ENCODE assay signal across 21 cellular contexts in genomic region chr12:29957835-29958234, GRCh38.
DNase-seq lines count a peak whose midpoint lies in the region; ATAC-seq and TF ChIP-seq lines count a peak whose summit lies in the region.
"Had no signal": no experiment of that assay in that cellular context is flagged by ENCODE, and none has a peak within 500 bp of the region (broad histone marks: within the 10 kb centered on the region; RNA-seq: fewer than 3 reads in every experiment).

No MANE protein-coding gene starts in this region.

- no peak overlapping the region for H3K23ac ChIP-seq in IMR-90 (ENCODE audit: low read depth, low read length)

- no peak overlapping the region for H3K27ac Mint-ChIP-seq in WTC11
- H3K27ac Mint-ChIP-seq: B cell; CD4-positive, alpha-beta T cell; T-helper 1 cell treated with Interleukin-12 subunit alpha and Interleukin-12 subunit beta and Interleukin-4 antibody, amounts not matched to agents 30 μg/mL and 1 μg/mL, for 36 hours had no signal

- ATAC-seq in IMR-90 (ENCODE audit: low read depth), result no peak
- ATAC-seq in WTC11, result no peak

- H4K8ac ChIP-seq in IMR-90 (ENCODE audit: low read depth in 2 of 2, low read length in 2 of 2), result no peak overlapping the region

- H2BK15ac ChIP-seq in IMR-90 (ENCODE audit: low read depth, low read length), result no peak overlapping the region

- no peak overlapping the region for H3K14ac ChIP-seq in IMR-90 (replicated peaks; ENCODE audit: low read depth, low read length)

- H3K4me2 ChIP-seq in IMR-90 (ENCODE audit: low read depth, low read length), result no peak overlapping the region
- H3K4me2 ChIP-seq: KMS-11 had no signal

- intact Hi-C loops in IMR-90 (cut with micrococcal nuclease), result no loop called here

- no peaks in the 10 kb centered on the region for H3K36me3 ChIP-seq in IMR-90 (ENCODE audit: control insufficient read depth, insufficient read depth, low read length)
- no peaks in the 10 kb centered on the region for H3K36me3 ChIP-seq in adipocyte (ENCODE audit: control insufficient read depth, insufficient read depth, low read length, severe bottlenecking)
- H3K36me3 ChIP-seq: MG63 had no signal

- H2BK120ac ChIP-seq in IMR-90 (ENCODE audit: low read depth, low read length), result no peak overlapping the region

- no peak overlapping the region for H3K56ac ChIP-seq in IMR-90 (ENCODE audit: extremely low read depth, insufficient read depth, low read length)

- H2AFZ ChIP-seq in IMR-90 (replicated peaks; ENCODE audit: low read length, poor library complexity), result no peak overlapping the region

- no TSS peak for BruUV-seq in IMR-90 (replicated peaks; lab: Mats Ljungman, UMichigan)

- H3K27me3 ChIP-seq in IMR-90 (ENCODE audit: control insufficient read depth, insufficient read depth, low read length), result no peaks in the 10 kb centered on the region; the same call in 1 of the 2 replicates
- no peaks in the 10 kb centered on the region for H3K27me3 ChIP-seq in adipocyte (replicated peaks; ENCODE audit: control insufficient read depth, insufficient read depth, low read length)
- H3K27me3 ChIP-seq: MG63 had no signal

- H3K4me3 Mint-ChIP-seq in WTC11, result no peak overlapping the region
- H3K4me3 Mint-ChIP-seq: B cell; CD4-positive, alpha-beta T cell; T-helper 1 cell treated with Interleukin-12 subunit alpha and Interleukin-12 subunit beta and Interleukin-4 antibody, amounts not matched to agents 30 μg/mL and 1 μg/mL, for 36 hours had no signal

- no CpG with 5 or more reads among the region's 2 CpGs for WGBS in IMR-90 (ENCODE audit: extremely low coverage in 2 of 2, insufficient read length in 1 of 2), 2 experiments

- H3K27ac ChIP-seq in IMR-90 (ENCODE audit: insufficient read depth, low read length), result no peak overlapping the region
- H3K27ac ChIP-seq: 22Rv1, KMS-11 had no signal

- DNase-seq in DMS53 (lab: John Stamatoyannopoulos, UW), result peak; percentile 45
- no peak for DNase-seq in DMS53 treated with DMSO at 0.1 percent for 48 hours (lab: John Stamatoyannopoulos, UW; ENCODE audit: unreplicated experiment)
- peak; percentile 2 for DNase-seq in IMR-90
- DNase-seq in adipocyte (ENCODE audit: low read depth), result peak; percentile 16
- peak; percentile 6 for DNase-seq in fibroblast of the aortic adventitia (ENCODE audit: low read depth)
- DNase-seq in C1 segment of cervical spinal cord (lab: John Stamatoyannopoulos, UW), result no peak
- no peak for DNase-seq in NCI-H446 (lab: John Stamatoyannopoulos, UW)
- no peak for DNase-seq in WTC11 (ENCODE audit: low spot score)
- DNase-seq: CD4-positive, alpha-beta T cell; DMS79; MG63; NCI-H1092 treated with DMSO at 0.1 percent for 48 hours; NCI-H187 treated with DMSO at 0.1 percent for 48 hours; NCI-H2171 treated with DMSO at 0.1 percent for 48 hours; NCI-H510A treated with DMSO at 0.1 percent for 48 hours; NK-92 treated with Interleukin-12 subunit alpha and Interleukin-12 subunit beta, amount 100 ng/mL, for 24 hours; SHP77 treated with DMSO at 0.1 percent for 48 hours had no signal

- dilution Hi-C loops in IMR-90 (cut with HindIII; ENCODE audit: low sequenced_read_pairs, unreplicated experiment), result no loop called here

- no peaks in the 10 kb centered on the region for H4K20me1 ChIP-seq in IMR-90 (ENCODE audit: insufficient read depth, low read length)

- H3K9ac ChIP-seq in IMR-90 (ENCODE audit: low read depth, low read length) (no peak overlapping the region), adipocyte (ENCODE audit: low read length) (no peak overlapping the region)
- H3K9ac ChIP-seq: KMS-11 had no signal

- H3K4me1 Mint-ChIP-seq in WTC11, result no peaks in the 10 kb centered on the region
- H3K4me1 Mint-ChIP-seq: B cell had no signal

- in situ Hi-C loops in IMR-90 (cut with MboI; ENCODE audit: low sequenced_read_pairs), result no loop called here

- H3K27me3 Mint-ChIP-seq in WTC11 (ENCODE audit: low read depth), result no peaks in the 10 kb centered on the region
- H3K27me3 Mint-ChIP-seq: B cell; CD4-positive, alpha-beta T cell had no signal

- H3K36me3 Mint-ChIP-seq in WTC11, result no peaks in the 10 kb centered on the region

- no peaks in the 10 kb centered on the region for H3K9me1 ChIP-seq in IMR-90 (ENCODE audit: insufficient read depth, low read length)

- peaks cover 14% of the 10 kb centered on the region; the same call in 1 of the 2 replicates for H3K9me3 Mint-ChIP-seq in WTC11
- H3K9me3 Mint-ChIP-seq: CD4-positive, alpha-beta T cell; T-helper 1 cell treated with Interleukin-12 subunit alpha and Interleukin-12 subunit beta and Interleukin-4 antibody, amounts not matched to agents 30 μg/mL and 1 μg/mL, for 36 hours had no signal

- H2AK9ac ChIP-seq in IMR-90 (replicated peaks; ENCODE audit: low read depth, low read length, poor library complexity), result no peak overlapping the region

- H2BK5ac ChIP-seq in IMR-90 (ENCODE audit: low read depth, low read length, poor library complexity, severe bottlenecking), result no peak overlapping the region

- H4K91ac ChIP-seq in IMR-90 (ENCODE audit: insufficient read depth, low read depth, low read length), result no peak overlapping the region

- H3K9me3 ChIP-seq in IMR-90 (ENCODE audit: control insufficient read depth, insufficient read depth, low read length) (no peaks in the 10 kb centered on the region), adipocyte (ENCODE audit: control insufficient read depth, low read length) (no peaks in the 10 kb centered on the region)
- H3K9me3 ChIP-seq: MG63 had no signal

- no peak overlapping the region for H3K18ac ChIP-seq in IMR-90 (ENCODE audit: low read depth, low read length)

- no peak overlapping the region for H3K4me3 ChIP-seq in IMR-90 (ENCODE audit: insufficient read depth, low read depth, low read length)
- no peak overlapping the region for H3K4me3 ChIP-seq in adipocyte (ENCODE audit: low read length)
- H3K4me3 ChIP-seq in fibroblast of the aortic adventitia (ENCODE audit: low read depth, low read length), result no peak overlapping the region
- H3K4me3 ChIP-seq: MG63 had no signal

- TF ChIP-seq CTCF in IMR-90 (conservative IDR thresholded peaks at IDR 0.05; ENCODE audit: low read depth, low read length), result no peak
- no peak for TF ChIP-seq CTCF in fibroblast of the aortic adventitia (IDR thresholded peaks at IDR 0.05; ENCODE audit: insufficient read depth, low read length)
- no peak for TF ChIP-seq CTCF in WTC11 (IDR thresholded peaks at IDR 0.05)

- H3K79me1 ChIP-seq in IMR-90 (ENCODE audit: low read depth in 1 of 2, low read length in 2 of 2), result no peaks in the 10 kb centered on the region

- POLR2A ChIA-PET in IMR-90 (lab: Charles Lee; ENCODE audit: unreplicated experiment) (no interaction called here), WTC11 (lab: Charles Lee) (no interaction called here)

- H3K4me1 ChIP-seq in IMR-90 (ENCODE audit: control insufficient read depth, insufficient read depth, low read length) (no peaks in the 10 kb centered on the region), adipocyte (ENCODE audit: control insufficient read depth, insufficient read depth, low read length) (no peaks in the 10 kb centered on the region)

- H2BK20ac ChIP-seq in IMR-90 (ENCODE audit: low read depth, low read length), result no peak overlapping the region

- TF ChIP-seq RAD21 in IMR-90 (IDR thresholded peaks at IDR 0.05; ENCODE audit: low read length), result no peak

- CTCF ChIA-PET in IMR-90 (lab: Yijun Ruan, JAX), result no interaction called here
- CTCF ChIA-PET in WTC11 (lab: Charles Lee), result no interaction called here

- H2AK5ac ChIP-seq in IMR-90 (ENCODE audit: low read depth, low read length), result no peak overlapping the region

- H3K4ac ChIP-seq in IMR-90 (ENCODE audit: low read depth, low read length), result no peak overlapping the region

- TF ChIP-seq POLR2A in IMR-90 (IDR thresholded peaks at IDR 0.05; ENCODE audit: low read depth, low read length), result no peak

- no peak overlapping the region for H4K5ac ChIP-seq in IMR-90 (ENCODE audit: low read depth, low read length)

TF ChIP-seq in IMR-90, 13 proteins besides CTCF, POLR2A, EP300 and RAD21 (continues in another document):
- TF ChIP-seq SMC3 (IDR thresholded peaks at IDR 0.05; ENCODE audit: low read depth, low read length), result no peak
- no peak for TF ChIP-seq ELK1 (IDR thresholded peaks at IDR 0.05; ENCODE audit: borderline replicate concordance, low read depth, low read length)
- TF ChIP-seq CHD1 (IDR thresholded peaks at IDR 0.05; ENCODE audit: low read depth, low read length), result no peak
- no peak for TF ChIP-seq CEBPB (IDR thresholded peaks at IDR 0.05; ENCODE audit: low read depth, low read length)
- TF ChIP-seq FOS (IDR thresholded peaks at IDR 0.05; ENCODE audit: low read depth, low read length), result no peak
- TF ChIP-seq RFX5 (IDR thresholded peaks at IDR 0.05; ENCODE audit: low read depth, low read length), result no peak
- TF ChIP-seq BHLHE40 (IDR thresholded peaks at IDR 0.05; ENCODE audit: low read depth, low read length), result no peak
- no peak for TF ChIP-seq RCOR1 (IDR thresholded peaks at IDR 0.05; ENCODE audit: insufficient replicate concordance, low read length)

TF ChIP-seq in WTC11, 78 proteins besides CTCF, POLR2A, EP300 and RAD21 (continues in another document):
- TF ChIP-seq E2F4 (CRISPR knock-in tag; IDR thresholded peaks at IDR 0.05; ENCODE audit: borderline replicate concordance, low read depth) (no peak), ATF2 (CRISPR knock-in tag; IDR thresholded peaks at IDR 0.05; ENCODE audit: borderline replicate concordance, low read depth) (no peak), ZNF671 (CRISPR knock-in tag; IDR thresholded peaks at IDR 0.05) (no peak), PRRX2 (CRISPR knock-in tag; IDR thresholded peaks at IDR 0.05) (no peak), RELA (CRISPR knock-in tag; IDR thresholded peaks at IDR 0.05; ENCODE audit: borderline replicate concordance) (no peak)

Comparison
In these comparisons a context has a peak if more than half of its experiments do, and no peak if none do; other contexts are left out.
1. DNase-seq: peak in DMS53 (single experiment), IMR-90 (single experiment), adipocyte (single experiment) and fibroblast of the aortic adventitia (single experiment); none in DMS53 treated with DMSO at 0.1 percent for 48 hours (single experiment), C1 segment of cervical spinal cord (0 of 14), NCI-H446 (0 of 2) and WTC11 (single experiment).